ENCODE assay signal across 10 cellular contexts in genomic region chr1:173410794-173411236, GRCh38.
DNase-seq lines count a peak whose midpoint lies in the region; ATAC-seq, FAIRE-seq and TF ChIP-seq lines count a peak whose summit lies in the region.
"Had no signal": no experiment of that assay in that cellular context is flagged by ENCODE, and none has a peak within 500 bp of the region (broad histone marks: within the 10 kb centered on the region; RNA-seq: fewer than 3 reads in every experiment).

No MANE protein-coding gene starts in this region.

- TF ChIP-seq CTCF in GM12878 (IDR thresholded peaks at IDR 0.05 in 2 of 3, conservative IDR thresholded peaks at IDR 0.05 in 1 of 3; ENCODE audit: control insufficient read depth in 2 of 3, extremely low read depth in 1 of 3, insufficient read depth in 1 of 3, low read depth in 3 of 3, low read length in 3 of 3) (no peak), testis (IDR thresholded peaks at IDR 0.05) (no peak)

- H3K79me2 ChIP-seq in GM12878 (ENCODE audit: control insufficient read depth, insufficient read depth, low read length) = no peaks in the 10 kb centered on the region; the same call in none of the 2 replicates

- H3K9ac ChIP-seq in GM12878 (ENCODE audit: control insufficient read depth, insufficient read depth, low read length) = peak overlapping the region; percentile 52

- CTCF ChIA-PET in GM12878 (lab: Yijun Ruan, JAX) = interaction anchor here (1.1 to 4.7 kb wide), 9 partner anchors 10 to 221 kb away, joined by 3 to 34 read pairs (median 5); no protein-coding TSS in a partner anchor

- TF ChIP-seq POLR2A in GM12891 (IDR thresholded peaks at IDR 0.05; ENCODE audit: low read depth, low read length) (peak; percentile 79), GM12878 (IDR thresholded peaks at IDR 0.05; ENCODE audit: low read depth, low read length) (peak; percentile 81), testis (IDR thresholded peaks at IDR 0.05) (no peak)

- H3K36me3 ChIP-seq in GM12878 (ENCODE audit: control insufficient read depth in 2 of 2, insufficient read depth in 2 of 2, low read length in 1 of 2) (no peaks in the 10 kb centered on the region), testis (ENCODE audit: low read depth, missing control alignments) (no peaks in the 10 kb centered on the region)

- no peak for FAIRE-seq in GM12891 (lab: Jason Lieb, UNC)
- FAIRE-seq in GM12878 (lab: Jason Lieb, UNC) = no peak
- FAIRE-seq in HTR-8/SVneo (lab: Jason Lieb, UNC) = no peak

- DNase-seq in GM12891 (ENCODE audit: insufficient read length, low spot score) (no peak), GM12878 (ENCODE audit: low read depth, low spot score) (peak; percentile 84), hepatic stellate cell (ENCODE audit: low spot score) (no peak), testis (no peak), HTR-8/SVneo (ENCODE audit: insufficient read length, low spot score) (no peak)
- no peak for DNase-seq in stimulated activated CD8-positive, alpha-beta memory T cell treated with anti-CD3 and anti-CD28 coated beads, Interleukin-4, amount 100 ng/mL, for 48 hours
- DNase-seq: activated naive CD4-positive, alpha-beta T cell had no signal

- H4K20me1 ChIP-seq in GM12878 (ENCODE audit: control insufficient read depth, insufficient read depth) = no peaks in the 10 kb centered on the region

- in situ Hi-C loops in GM12878 (cut with MboI) = loop anchor here (5.0 kb wide), 4 partner anchors 79 to 664 kb away; no protein-coding TSS in a partner anchor

- POLR2A ChIA-PET in GM12878 (lab: Charles Lee) = interaction anchor here (0.9 to 2.1 kb wide), 3 partner anchors 113 to 458 kb away, joined by 3 to 5 read pairs (median 3); no protein-coding TSS in a partner anchor

- 0% methylated on average over 5 of the region's 5 CpGs for WGBS in GM12878 (ENCODE audit: insufficient coverage, insufficient replicate concordance, low lambda C conversion rate, missing lambda C conversion rate)
- WGBS in testis, 2 donors = 73 to 89% methylated on average over 4 to 5 of the region's 5 CpGs

- SMC1A ChIA-PET in GM12878 (lab: Charles Lee; ENCODE audit: uncharacterized antibody, unreplicated experiment) = interaction anchor here (0.6 to 17.9 kb wide), 17 partner anchors 9 to 207 kb away, joined by 3 to 348 read pairs (median 4); partner anchors contain the start of gene TNFSF4

- peak overlapping the region; percentile 98 for H3K27ac ChIP-seq in GM12878 (ENCODE audit: control insufficient read depth, insufficient read depth)
- peak overlapping the region in 1 of 2 donors; percentile 16 for H3K27ac ChIP-seq in testis
- H3K27ac ChIP-seq: esophagus muscularis mucosa had no signal

- no TSS peak for BruUV-seq in GM12878 (replicated peaks; lab: Mats Ljungman, UMichigan)

- no peak overlapping the region for H3K4me3 ChIP-seq in GM12878
- H3K4me3 ChIP-seq in testis = no peak overlapping the region
- H3K4me3 ChIP-seq: esophagus muscularis mucosa had no signal

- H3K4me1 ChIP-seq in GM12878 (ENCODE audit: control insufficient read depth, insufficient read depth, low read length) (peaks cover 67% of the 10 kb centered on the region), testis (peaks cover 44% of the 10 kb centered on the region)

- peak; percentile 37 for ATAC-seq in GM19455 (IDR thresholded peaks at IDR 0.05; ENCODE audit: unreplicated experiment)
- peak; percentile 32 for ATAC-seq in HG03103 (IDR thresholded peaks at IDR 0.05; ENCODE audit: low read depth, unreplicated experiment)
- peak; percentile 60 for ATAC-seq in GM12878

- RAD21 ChIA-PET in GM12878 (lab: Charles Lee; ENCODE audit: unreplicated experiment) = interaction anchor here (0.7 to 5.4 kb wide), 15 partner anchors 8 to 592 kb away, joined by 3 to 36 read pairs (median 4); partner anchors contain the start of genes GAS5, TNFSF4 and ZBTB37

- intact Hi-C loops in GM12878 (cut with micrococcal nuclease; ENCODE audit: unreplicated experiment) (loop anchor here (2.0 kb wide), 3 partner anchors 56 to 198 kb away; no protein-coding TSS in a partner anchor), testis (cut with DNase I; ENCODE audit: low total_unique reads) (loop anchor here (10.0 kb wide), 1 partner anchor 666 kb away; no protein-coding TSS in a partner anchor)

- peak; percentile 79 to 88; a peak in 3 of 4 replicates for TF ChIP-seq EP300 in GM12878 (IDR thresholded peaks at IDR 0.05; ENCODE audit: borderline replicate concordance in 1 of 2, control insufficient read depth in 1 of 2, low read depth in 2 of 2, low read length in 2 of 2)

- no peaks in the 10 kb centered on the region for H3K27me3 ChIP-seq in GM12878 (replicated peaks in 1 of 2; ENCODE audit: control insufficient read depth in 2 of 2, insufficient read depth in 2 of 2, low read length in 1 of 2)
- H3K27me3 ChIP-seq in testis = no peaks in the 10 kb centered on the region
- H3K27me3 ChIP-seq: esophagus muscularis mucosa had no signal

- H2AFZ ChIP-seq in GM12878 (ENCODE audit: control insufficient read depth, low read depth, low read length) = peak overlapping the region; percentile 65

- H3K9me3 ChIP-seq in GM12878 (replicated peaks; ENCODE audit: control insufficient read depth, insufficient read depth, low read length) = no peaks in the 10 kb centered on the region; the same call in 2 of the 3 replicates
- no peaks in the 10 kb centered on the region for H3K9me3 ChIP-seq in testis
- H3K9me3 ChIP-seq: esophagus muscularis mucosa had no signal

- TF ChIP-seq RAD21 in GM12878 (IDR thresholded peaks at IDR 0.05; ENCODE audit: insufficient read depth, low read depth, low read length) = no peak

- peak overlapping the region; percentile 96 for H3K4me2 ChIP-seq in GM12878 (ENCODE audit: control insufficient read depth, insufficient read depth)

TF ChIP-seq in GM12891, 5 proteins besides CTCF, POLR2A, EP300 and RAD21:
- TF ChIP-seq POU2F2 (IDR thresholded peaks at IDR 0.05; ENCODE audit: low read depth, low read length) (peak; percentile 51), POLR2AphosphoS5 (IDR thresholded peaks at IDR 0.05; ENCODE audit: low read depth, low read length) (peak; percentile 61; the same call in 1 of the 2 replicates), SPI1 (IDR thresholded peaks at IDR 0.05; ENCODE audit: low read depth, low read length) (peak; percentile 45; the same call in 1 of the 2 replicates), PAX5 (IDR thresholded peaks at IDR 0.05; ENCODE audit: insufficient read depth, low read length, severe bottlenecking) (peak; percentile 9), TAF1 (IDR thresholded peaks at IDR 0.05; ENCODE audit: low read depth, low read length) (peak; percentile 75; the same call in 1 of the 2 replicates)

TF ChIP-seq in GM12878, 131 proteins besides CTCF, POLR2A, EP300 and RAD21 (continues in another document):
- TF ChIP-seq BCL3 (IDR thresholded peaks at IDR 0.05; ENCODE audit: borderline replicate concordance, insufficient read depth, low read depth, low read length, poor library complexity, severe bottlenecking) (peak; percentile 93), TCF3 (IDR thresholded peaks at IDR 0.05; ENCODE audit: borderline replicate concordance, insufficient read depth, low read depth, low read length) (no peak; the same call in 1 of the 2 replicates), JUNB (IDR thresholded peaks at IDR 0.05) (no peak; the same call in 1 of the 2 replicates), ZNF24 (IDR thresholded peaks at IDR 0.05) (0 out of 2 replicates have a peak, but pooled peaks have one; percentile 39), IKZF1 (conservative IDR thresholded peaks at IDR 0.05) (peak; percentile 93), KLF5 (IDR thresholded peaks at IDR 0.05; ENCODE audit: partially characterized antibody) (peak; percentile 63), CHD2 (IDR thresholded peaks at IDR 0.05; ENCODE audit: borderline replicate concordance, low read depth, low read length) (peak; percentile 55), BACH1 (IDR thresholded peaks at IDR 0.05; ENCODE audit: borderline replicate concordance) (peak; percentile 43; the same call in 1 of the 2 replicates), ETV6 (conservative IDR thresholded peaks at IDR 0.05 in 1 of 2, IDR thresholded peaks at IDR 0.05 in 1 of 2; ENCODE audit: borderline replicate concordance in 1 of 2, low read depth in 1 of 2) (peak in 1 of 2 experiments; percentile 77; a peak in 2 of 4 replicates), MXI1 (IDR thresholded peaks at IDR 0.05; ENCODE audit: low read depth, low read length) (peak; percentile 84), GATAD2B (conservative IDR thresholded peaks at IDR 0.05; ENCODE audit: low read depth) (peak; percentile 75), NR2F1 (conservative IDR thresholded peaks at IDR 0.05) (peak; percentile 59; the same call in 1 of the 2 replicates)
- TF ChIP-seq, protein P1, sequence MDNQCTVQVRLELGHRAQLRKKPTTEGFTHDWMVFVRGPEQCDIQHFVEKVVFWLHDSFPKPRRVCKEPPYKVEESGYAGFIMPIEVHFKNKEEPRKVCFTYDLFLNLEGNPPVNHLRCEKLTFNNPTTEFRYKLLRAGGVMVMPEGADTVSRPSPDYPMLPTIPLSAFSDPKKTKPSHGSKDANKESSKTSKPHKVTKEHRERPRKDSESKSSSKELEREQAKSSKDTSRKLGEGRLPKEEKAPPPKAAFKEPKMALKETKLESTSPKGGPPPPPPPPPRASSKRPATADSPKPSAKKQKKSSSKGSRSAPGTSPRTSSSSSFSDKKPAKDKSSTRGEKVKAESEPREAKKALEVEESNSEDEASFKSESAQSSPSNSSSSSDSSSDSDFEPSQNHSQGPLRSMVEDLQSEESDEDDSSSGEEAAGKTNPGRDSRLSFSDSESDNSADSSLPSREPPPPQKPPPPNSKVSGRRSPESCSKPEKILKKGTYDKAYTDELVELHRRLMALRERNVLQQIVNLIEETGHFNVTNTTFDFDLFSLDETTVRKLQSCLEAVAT (IDR thresholded peaks at IDR 0.05) = peak; percentile 57; the same call in 1 of the 2 replicates
